In genomic region chr15:99613887-99614642, GRCh38 we compare ENCODE assay signal across 1 cellular context.
TF ChIP-seq lines count a peak whose summit lies in the region.

No MANE protein-coding gene starts in this region.

TF ChIP-seq in HepG2, 621 proteins besides CTCF, POLR2A, EP300 and RAD21 (continued from another document and continues in another):
- no peak for TF ChIP-seq MLXIP (CRISPR knock-in tag; IDR thresholded peaks at IDR 0.05; ENCODE audit: borderline replicate concordance)
- no peak for TF ChIP-seq PAWR (CRISPR knock-in tag; IDR thresholded peaks at IDR 0.05; ENCODE audit: borderline replicate concordance)
- TF ChIP-seq PBX2 (CRISPR knock-in tag; IDR thresholded peaks at IDR 0.05) = no peak
- TF ChIP-seq SAP130 (CRISPR knock-in tag; IDR thresholded peaks at IDR 0.05; ENCODE audit: low read depth) = no peak
- TF ChIP-seq SALL1 (CRISPR knock-in tag; IDR thresholded peaks at IDR 0.05) = peak; percentile 43
- TF ChIP-seq HNF1A (IDR thresholded peaks at IDR 0.05; ENCODE audit: low read depth) = no peak
- no peak for TF ChIP-seq HNF1A (CRISPR knock-in tag; IDR thresholded peaks at IDR 0.05; ENCODE audit: borderline replicate concordance)
- no peak for TF ChIP-seq ZNF160 (CRISPR knock-in tag; IDR thresholded peaks at IDR 0.05)
- no peak for TF ChIP-seq MIER3 (CRISPR knock-in tag; IDR thresholded peaks at IDR 0.05; ENCODE audit: borderline replicate concordance)
- TF ChIP-seq RFX1 (IDR thresholded peaks at IDR 0.05) = 0 out of 2 replicates have a peak, but pooled peaks have one; percentile 23
- no peak for TF ChIP-seq SP4 (CRISPR knock-in tag; IDR thresholded peaks at IDR 0.05)
- TF ChIP-seq ZNF512B (CRISPR knock-in tag; IDR thresholded peaks at IDR 0.05; ENCODE audit: borderline replicate concordance) = no peak
- no peak for TF ChIP-seq ZNF691 (CRISPR knock-in tag; IDR thresholded peaks at IDR 0.05; ENCODE audit: borderline replicate concordance, low read depth)
- TF ChIP-seq CEBPG (CRISPR knock-in tag; IDR thresholded peaks at IDR 0.05) = peak; percentile 78
- TF ChIP-seq RNF2 (conservative IDR thresholded peaks at IDR 0.05; ENCODE audit: low read depth) = no peak
- TF ChIP-seq JUN (CRISPR knock-in tag; IDR thresholded peaks at IDR 0.05) = no peak
- no peak for TF ChIP-seq NFKB2 (CRISPR knock-in tag; IDR thresholded peaks at IDR 0.05; ENCODE audit: borderline replicate concordance)
- TF ChIP-seq PAXIP1 (CRISPR knock-in tag; conservative IDR thresholded peaks at IDR 0.05) = no peak
- TF ChIP-seq ARNT2 (CRISPR knock-in tag; IDR thresholded peaks at IDR 0.05; ENCODE audit: low read depth) = no peak
- no peak for TF ChIP-seq E2F2 (CRISPR knock-in tag; IDR thresholded peaks at IDR 0.05; ENCODE audit: borderline replicate concordance)
- TF ChIP-seq GPN1 (CRISPR knock-in tag; IDR thresholded peaks at IDR 0.05; ENCODE audit: borderline replicate concordance) = no peak
- TF ChIP-seq ZNF407 (CRISPR knock-in tag; IDR thresholded peaks at IDR 0.05; ENCODE audit: not compliant biosample characterization) = no peak
- no peak for TF ChIP-seq HOXA3 (CRISPR knock-in tag; IDR thresholded peaks at IDR 0.05)
- TF ChIP-seq ZMYM4 (CRISPR knock-in tag; IDR thresholded peaks at IDR 0.05) = peak; percentile 20; the same call in 1 of the 2 replicates
- TF ChIP-seq PAX8 (CRISPR knock-in tag; IDR thresholded peaks at IDR 0.05; ENCODE audit: borderline replicate concordance) = no peak
- no peak for TF ChIP-seq KAT8 (CRISPR knock-in tag; IDR thresholded peaks at IDR 0.05)
- TF ChIP-seq THAP11 (CRISPR knock-in tag; IDR thresholded peaks at IDR 0.05) = no peak
- no peak for TF ChIP-seq TEF (CRISPR knock-in tag; IDR thresholded peaks at IDR 0.05)
